Comparison of ENCODE assay signal across 16 cellular contexts in the genomic region with DNA sequence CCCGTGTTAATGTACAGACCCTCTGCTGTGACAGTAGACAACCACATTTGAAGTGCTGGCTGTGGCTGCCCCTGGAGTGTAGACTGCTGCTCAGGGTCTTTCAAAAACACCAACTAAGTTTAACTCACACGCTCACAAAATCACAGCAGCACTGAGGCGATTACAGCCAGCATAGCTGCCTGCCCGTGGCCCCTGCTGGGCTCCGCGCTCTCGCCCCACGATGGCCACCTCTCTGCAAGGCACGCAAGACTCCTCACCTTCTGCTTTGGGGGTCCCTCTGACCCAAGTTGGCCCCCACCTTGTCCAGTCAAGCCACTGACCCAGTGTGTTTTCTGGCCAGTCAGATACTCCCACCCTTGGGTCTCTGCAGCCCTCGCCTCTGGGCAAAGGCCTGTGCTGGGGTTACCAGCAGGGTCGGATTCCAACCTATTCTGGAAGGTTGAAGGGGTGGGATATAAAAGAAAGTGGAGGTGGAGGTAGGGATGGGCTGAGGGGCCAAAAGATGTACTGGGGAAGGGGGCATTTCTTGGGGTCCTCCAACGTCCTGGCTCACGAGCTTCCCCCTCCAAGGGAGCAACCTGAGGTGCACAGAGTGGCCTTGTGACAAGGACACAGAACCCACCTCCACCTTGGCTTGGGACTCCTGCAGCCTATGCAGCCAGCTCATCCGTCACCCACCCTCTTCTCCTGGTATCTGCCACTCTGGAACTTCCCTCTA. TPM values are rescaled to one million over a fixed set of nuclear protein-coding genes. Genes with fewer than 3 reads are reported as not detected.
DNase-seq lines count a peak whose midpoint lies in the region; ATAC-seq and TF ChIP-seq lines count a peak whose summit lies in the region.
"Had no signal": no experiment of that assay in that cellular context is flagged by ENCODE, and none has a peak within 500 bp of the region (broad histone marks: within the 10 kb centered on the region; RNA-seq: fewer than 3 reads in every experiment).

No MANE protein-coding gene starts in this region.

- H3K4me3 ChIP-seq in SK-N-SH (ENCODE audit: low read depth in 2 of 2, low read length in 1 of 2) (no peak overlapping the region), OCI-LY7 (ENCODE audit: low read depth, low read length, poor library complexity, severe bottlenecking) (peak overlapping the region; percentile 79)
- H3K4me3 ChIP-seq: psoas muscle, SJCRH30, tibial nerve had no signal

- H3K4me2 ChIP-seq in SK-N-SH (no peak overlapping the region), OCI-LY7 (ENCODE audit: low read length) (peak overlapping the region; percentile 96)

- no peak for TF ChIP-seq RAD21 in SK-N-SH (IDR thresholded peaks at IDR 0.05; ENCODE audit: low read length)

- TF ChIP-seq EP300 in SK-N-SH (IDR thresholded peaks at IDR 0.05; ENCODE audit: borderline replicate concordance in 1 of 2, low read depth in 1 of 2, low read length in 1 of 2) = no peak

- H3F3A ChIP-seq in SK-N-SH (replicated peaks; ENCODE audit: insufficient read depth) = no peaks in the 10 kb centered on the region

- peaks cover 39 to 85% of the 10 kb centered on the region in 2 donors for H3K27me3 Mint-ChIP-seq in effector memory CD8-positive, alpha-beta T cell
- peaks cover 72% of the 10 kb centered on the region for H3K27me3 Mint-ChIP-seq in T-helper 17 cell

- H3K36me3 ChIP-seq in SK-N-SH (replicated peaks in 1 of 2; ENCODE audit: control insufficient read depth in 1 of 2, insufficient read depth in 2 of 2, low read length in 1 of 2) (no peaks in the 10 kb centered on the region), OCI-LY7 (ENCODE audit: insufficient read depth, low read length) (no peaks in the 10 kb centered on the region)
- H3K36me3 ChIP-seq: SJCRH30, tibial nerve had no signal

- no peak for ATAC-seq in SK-N-SH treated with all-trans-retinoic acid at 6 μM for 48 hours
- ATAC-seq in effector memory CD8-positive, alpha-beta T cell (replicated peaks) = no peak
- ATAC-seq in stimulated activated effector memory CD8-positive, alpha-beta T cell treated with anti-CD3 and anti-CD28 coated beads, Interleukin-12 subunit alpha, Interleukin-12 subunit beta, amount 100 ng/mL, for 72 hours = no peak
- no peak for ATAC-seq in T-helper 17 cell
- no peak for ATAC-seq in HG03378 (IDR thresholded peaks at IDR 0.05; ENCODE audit: unreplicated experiment)

- H4K20me1 ChIP-seq in SK-N-SH (ENCODE audit: insufficient read depth) = no peaks in the 10 kb centered on the region
- no peaks in the 10 kb centered on the region for H4K20me1 ChIP-seq in OCI-LY7 (ENCODE audit: insufficient read depth, low read length)

- H3K27me3 ChIP-seq in SK-N-SH (ENCODE audit: insufficient read depth) = no peaks in the 10 kb centered on the region
- H3K27me3 ChIP-seq: SJCRH30 had no signal

- POLR2A ChIA-PET in SK-N-SH (lab: Yijun Ruan, JAX) (no interaction called here), OCI-LY7 (lab: Charles Lee) (interaction anchor here (0.7 to 3.5 kb wide), 7 partner anchors 15 to 165 kb away, joined by 3 to 15 read pairs (median 4); a partner anchor contains a TSS)

- H3K9me3 ChIP-seq in SK-N-SH (no peaks in the 10 kb centered on the region), OCI-LY7 (ENCODE audit: low read length) (no peaks in the 10 kb centered on the region), T-helper 17 cell (ENCODE audit: control insufficient read depth, low read length, poor library complexity, severe bottlenecking) (no peaks in the 10 kb centered on the region)
- H3K9me3 ChIP-seq: psoas muscle, SJCRH30, tibial nerve had no signal

- intact Hi-C loops in OCI-LY7 (cut with micrococcal nuclease; ENCODE audit: unreplicated experiment) = loop anchor here (5.0 to 10.0 kb wide), 2 partner anchors 80 to 282 kb away; no protein-coding TSS in a partner anchor

- no peak overlapping the region; a peak in 1 of 4 replicates for H3K27ac ChIP-seq in SK-N-SH (ENCODE audit: low read depth in 2 of 2, low read length in 1 of 2)
- H3K27ac ChIP-seq in OCI-LY7 (ENCODE audit: low read depth, low read length, poor library complexity, severe bottlenecking) = peak overlapping the region; percentile 97
- H3K27ac ChIP-seq: 22Rv1, psoas muscle, SJCRH30 had no signal

- peaks cover 15% of the 10 kb centered on the region for H3K36me3 Mint-ChIP-seq in effector memory CD8-positive, alpha-beta T cell (ENCODE audit: insufficient read depth)
- no peaks in the 10 kb centered on the region for H3K36me3 Mint-ChIP-seq in stimulated activated effector memory CD8-positive, alpha-beta T cell treated with anti-CD3 and anti-CD28 coated beads, Interleukin-12 subunit alpha, Interleukin-12 subunit beta, amount 100 ng/mL, for 72 hours
- H3K36me3 Mint-ChIP-seq in T-helper 17 cell (ENCODE audit: low read depth) = no peaks in the 10 kb centered on the region

- CTCF ChIA-PET in SK-N-SH (lab: Yijun Ruan, JAX) (interaction anchor here (1.0 to 2.2 kb wide), 4 partner anchors 10 to 289 kb away, joined by 3 to 7 read pairs (median 4); no protein-coding TSS in a partner anchor), OCI-LY7 (lab: Charles Lee; ENCODE audit: unreplicated experiment) (interaction anchor here (1.1 kb wide), 1 partner anchor 31 kb away, joined by 7 read pairs; no protein-coding TSS in a partner anchor)

- H3K4me1 ChIP-seq in SK-N-SH (ENCODE audit: control insufficient read depth in 1 of 2, insufficient read depth in 2 of 2, low read depth in 1 of 2, low read length in 1 of 2) (peaks cover 6 to 36% of the 10 kb centered on the region in 2 experiments; a peak in 2 of 4 replicates), OCI-LY7 (ENCODE audit: insufficient read depth, low read length, poor library complexity, severe bottlenecking) (peaks cover 50% of the 10 kb centered on the region)
- H3K4me1 ChIP-seq: psoas muscle had no signal

- DNase-seq in SK-N-SH (peak; percentile 12), OCI-LY7 (ENCODE audit: low spot score) (no peak), HCEC 1CT (no peak), T-helper 17 cell (no peak)
- no peak for DNase-seq in effector memory CD8-positive, alpha-beta T cell
- no peak for DNase-seq in stimulated activated effector memory CD8-positive, alpha-beta T cell treated with anti-CD3 and anti-CD28 coated beads, Interleukin-12 subunit alpha, Interleukin-12 subunit beta, amount 100 ng/mL, for 72 hours (ENCODE audit: low spot score in 2 of 2)
- DNase-seq: activated effector memory CD4-positive, alpha-beta T cell treated with anti-CD3 and anti-CD28 coated beads, Interleukin-2, amount 50 U/mL, for 16 hours; NCI-H2029 treated with DMSO at 0.1 percent for 48 hours; psoas muscle; SJCRH30 had no signal

- no peak overlapping the region for H2AFZ ChIP-seq in SK-N-SH (ENCODE audit: low read depth)
- H2AFZ ChIP-seq in OCI-LY7 (ENCODE audit: low read length) = peak overlapping the region; percentile 16; the same call in 1 of the 2 replicates

- peak overlapping the region; percentile 62 to 81 for H3K4me3 Mint-ChIP-seq in effector memory CD8-positive, alpha-beta T cell
- peak overlapping the region; percentile 76 for H3K4me3 Mint-ChIP-seq in stimulated activated effector memory CD8-positive, alpha-beta T cell treated with anti-CD3 and anti-CD28 coated beads, Interleukin-12 subunit alpha, Interleukin-12 subunit beta, amount 100 ng/mL, for 72 hours
- no peak overlapping the region for H3K4me3 Mint-ChIP-seq in T-helper 17 cell

- peak overlapping the region; percentile 46 to 91 for H3K27ac Mint-ChIP-seq in effector memory CD8-positive, alpha-beta T cell
- H3K27ac Mint-ChIP-seq in stimulated activated effector memory CD8-positive, alpha-beta T cell treated with anti-CD3 and anti-CD28 coated beads, Interleukin-12 subunit alpha, Interleukin-12 subunit beta, amount 100 ng/mL, for 72 hours = peak overlapping the region; percentile 98
- no peak overlapping the region for H3K27ac Mint-ChIP-seq in T-helper 17 cell

- no peak overlapping the region for H3K9ac ChIP-seq in SK-N-SH

- H3K4me1 Mint-ChIP-seq in effector memory CD8-positive, alpha-beta T cell (ENCODE audit: low read depth in 2 of 2) = peaks cover 18 to 31% of the 10 kb centered on the region in 2 donors
- peaks cover 41% of the 10 kb centered on the region for H3K4me1 Mint-ChIP-seq in stimulated activated effector memory CD8-positive, alpha-beta T cell treated with anti-CD3 and anti-CD28 coated beads, Interleukin-12 subunit alpha, Interleukin-12 subunit beta, amount 100 ng/mL, for 72 hours
- H3K4me1 Mint-ChIP-seq in T-helper 17 cell = peaks cover 16% of the 10 kb centered on the region

- H3K9me2 ChIP-seq in SK-N-SH (no peaks in the 10 kb centered on the region), OCI-LY7 (ENCODE audit: insufficient read depth, low read length) (no peaks in the 10 kb centered on the region)

- no TSS peak for BruUV-seq in OCI-LY7 (replicated peaks; lab: Mats Ljungman, UMichigan)

- H3K79me2 ChIP-seq in SK-N-SH (ENCODE audit: insufficient read depth) = no peaks in the 10 kb centered on the region
- H3K79me2 ChIP-seq in OCI-LY7 (ENCODE audit: insufficient read depth, low read depth, low read length) = no peaks in the 10 kb centered on the region

- H3K9me3 Mint-ChIP-seq in effector memory CD8-positive, alpha-beta T cell = no peaks in the 10 kb centered on the region
- H3K9me3 Mint-ChIP-seq in stimulated activated effector memory CD8-positive, alpha-beta T cell treated with anti-CD3 and anti-CD28 coated beads, Interleukin-12 subunit alpha, Interleukin-12 subunit beta, amount 100 ng/mL, for 72 hours = no peaks in the 10 kb centered on the region

- TF ChIP-seq CTCF in SK-N-SH (IDR thresholded peaks at IDR 0.05) (no peak), OCI-LY7 (conservative IDR thresholded peaks at IDR 0.05; ENCODE audit: low read length) (no peak)

- 92% methylated on average over 14 of the region's 14 CpGs for WGBS in SK-N-SH (ENCODE audit: low lambda C conversion rate)

TF ChIP-seq in SK-N-SH, 30 proteins besides CTCF, POLR2A, EP300 and RAD21 (continues in another document):
- no peak for TF ChIP-seq RCOR1 (IDR thresholded peaks at IDR 0.05; ENCODE audit: low read length)
- TF ChIP-seq, protein P1, sequence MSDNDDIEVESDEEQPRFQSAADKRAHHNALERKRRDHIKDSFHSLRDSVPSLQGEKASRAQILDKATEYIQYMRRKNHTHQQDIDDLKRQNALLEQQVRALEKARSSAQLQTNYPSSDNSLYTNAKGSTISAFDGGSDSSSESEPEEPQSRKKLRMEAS (IDR thresholded peaks at IDR 0.05; ENCODE audit: low read depth) = no peak
- TF ChIP-seq FOXJ3 (CRISPR knock-in tag; IDR thresholded peaks at IDR 0.05) = no peak

TF ChIP-seq in SK-N-SH treated with all-trans-retinoic acid at 6 μM for 48 hours, 23 proteins besides CTCF, POLR2A, EP300 and RAD21 (continues in another document):
- no peak for TF ChIP-seq ZFP3 (CRISPR knock-in tag; IDR thresholded peaks at IDR 0.05)

RNA-seq across cellular contexts. Expression of a gene that starts 2.9 kb away (rescaled TPM):
- polyA plus RNA-seq in SK-N-SH (2012; rRNA removed) = 0.05 and 0.12 TPM in 2 replicates
- polyA plus RNA-seq in SK-N-SH (2012; cell fraction: cytosol; rRNA removed) = 0.04 TPM in 2 replicates
- polyA plus RNA-seq in SK-N-SH (2012; cell fraction: nucleus; rRNA removed) = 0.19 and 0.30 TPM in 2 replicates
- total RNA-seq in OCI-LY7 (2014; rRNA removed; shearing (Covaris generic)) = 4.5 and 7.8 TPM in 2 replicates
- total RNA-seq in OCI-LY7 (2022) (7.4 and 8.7 TPM in 2 replicates), T-helper 17 cell (under 1 TPM; 0.22 to 0.37 TPM)
- total RNA-seq: NCI-H460 had no signal
- polyA plus RNA-seq: CD14-positive monocyte had no signal

Comparison
In these comparisons a context has a peak if more than half of its experiments do, and no peak if none do; other contexts are left out.
1. RNA of a gene that starts 2.9 kb away (total RNA-seq): 4.5 to 8.7 TPM in OCI-LY7; 0.22 to 0.37 TPM in T-helper 17 cell; every median in the first group is over 4 times any median in the second.